Comparison of ENCODE assay signal across 26 cellular contexts in genomic region chr11:69870772-69871171, GRCh38. TPM values are rescaled to one million over a fixed set of nuclear protein-coding genes. Genes with fewer than 3 reads are reported as not detected.
"Had no signal": no experiment of that assay in that cellular context is flagged by ENCODE, and none has a peak within 500 bp of the region (broad histone marks: within the 10 kb centered on the region; RNA-seq: fewer than 3 reads in every experiment).

No MANE protein-coding gene starts in this region.

- H3K27ac Mint-ChIP-seq: activated CD8-positive, alpha-beta memory T cell treated with anti-CD3 and anti-CD28 coated beads, Interleukin-2, amount 10 ng/mL, durations not matched to agents 7 days and 5 days; activated naive CD8-positive, alpha-beta T cell treated with anti-CD3 and anti-CD28 coated beads for 36 hours; activated T-helper 17 cell treated with anti-CD3 and anti-CD28 coated beads, Interleukin-2, amount 50 U/mL, for 72 hours; mesothelial cell of epicardium; nephron progenitor cell had no signal

- DNase-seq: activated CD4-positive, alpha-beta T cell treated with anti-CD3 and anti-CD28 coated beads, Interleukin-2, amount 50 U/mL, for 48 hours; activated CD8-positive, alpha-beta memory T cell treated with anti-CD3 and anti-CD28 coated beads, Interleukin-2, amount 10 ng/mL, durations not matched to agents 7 days and 5 days; activated naive CD4-positive, alpha-beta T cell; activated naive CD8-positive, alpha-beta T cell treated with anti-CD3 and anti-CD28 coated beads for 36 hours; brain microvascular endothelial cell; colonic mucosa; nephron progenitor cell; nucleus accumbens; stimulated activated CD4-positive, alpha-beta T cell treated with anti-CD3 and anti-CD28 coated beads, Interleukin-12 subunit alpha, Interleukin-12 subunit beta, amount 100 ng/mL, for 4 hours; stimulated activated CD4-positive, alpha-beta T cell treated with anti-CD3 and anti-CD28 coated beads, Interleukin-1b, Interleukin-23, amount 100 ng/mL, for 48 hours; stimulated activated CD8-positive, alpha-beta memory T cell treated with anti-CD3 and anti-CD28 coated beads, Interleukin-4, amount 100 ng/mL, for 48 hours; stimulated activated naive CD4-positive, alpha-beta T cell; SW 1271; T-helper 2 cell; thyroid gland; WERI-Rb-1 had no signal

- H3K4me1 Mint-ChIP-seq: activated CD8-positive, alpha-beta memory T cell treated with anti-CD3 and anti-CD28 coated beads, Interleukin-2, amount 10 ng/mL, durations not matched to agents 7 days and 5 days; activated naive CD8-positive, alpha-beta T cell treated with anti-CD3 and anti-CD28 coated beads for 36 hours; activated T-helper 17 cell treated with anti-CD3 and anti-CD28 coated beads, Interleukin-2, amount 50 U/mL, for 72 hours; central memory CD8-positive, alpha-beta T cell had no signal

- H3K9me3 Mint-ChIP-seq: activated naive CD8-positive, alpha-beta T cell treated with anti-CD3 and anti-CD28 coated beads for 36 hours; activated T-helper 17 cell treated with anti-CD3 and anti-CD28 coated beads, Interleukin-2, amount 50 U/mL, for 72 hours; central memory CD8-positive, alpha-beta T cell; mesothelial cell of epicardium; nephron progenitor cell had no signal

- H3K4me3 ChIP-seq: colonic mucosa, hepatocyte, lung, thyroid gland had no signal

- ATAC-seq: activated CD8-positive, alpha-beta memory T cell treated with anti-CD3 and anti-CD28 coated beads, Interleukin-2, amount 10 ng/mL, durations not matched to agents 7 days and 5 days; activated T-helper 17 cell treated with anti-CD3 and anti-CD28 coated beads, Interleukin-2, amount 50 U/mL, for 72 hours had no signal

- H3K4me3 Mint-ChIP-seq: activated CD8-positive, alpha-beta memory T cell treated with anti-CD3 and anti-CD28 coated beads, Interleukin-2, amount 10 ng/mL, durations not matched to agents 7 days and 5 days; activated naive CD8-positive, alpha-beta T cell treated with anti-CD3 and anti-CD28 coated beads for 36 hours; activated T-helper 17 cell treated with anti-CD3 and anti-CD28 coated beads, Interleukin-2, amount 50 U/mL, for 72 hours; central memory CD8-positive, alpha-beta T cell; mesothelial cell of epicardium; nephron progenitor cell had no signal

- H3K36me3 Mint-ChIP-seq: activated CD8-positive, alpha-beta memory T cell treated with anti-CD3 and anti-CD28 coated beads, Interleukin-2, amount 10 ng/mL, durations not matched to agents 7 days and 5 days; activated naive CD8-positive, alpha-beta T cell treated with anti-CD3 and anti-CD28 coated beads for 36 hours; mesothelial cell of epicardium had no signal

RNA-seq across cellular contexts. Expression of gene FGF3, which starts 51.6 kb away (rescaled TPM):
- total RNA-seq: activated CD8-positive, alpha-beta memory T cell treated with anti-CD3 and anti-CD28 coated beads, Interleukin-2, amount 10 ng/mL, durations not matched to agents 7 days and 5 days; activated naive CD8-positive, alpha-beta T cell treated with anti-CD3 and anti-CD28 coated beads for 36 hours; activated T-helper 17 cell treated with anti-CD3 and anti-CD28 coated beads, Interleukin-2, amount 50 U/mL, for 72 hours; colonic mucosa; glomerular endothelial cell; hepatocyte; left cardiac atrium; lung; mesothelial cell of epicardium; myocyte; renal cortical epithelial cell; thyroid gland; urinary bladder had no signal
